16 cellular contexts compared by ENCODE assay signal in genomic region chr3:188282871-188283270, GRCh38.
DNase-seq lines count a peak whose midpoint lies in the region; ATAC-seq and TF ChIP-seq lines count a peak whose summit lies in the region.
"Had no signal": no experiment of that assay in that cellular context is flagged by ENCODE, and none has a peak within 500 bp of the region (broad histone marks: within the 10 kb centered on the region; RNA-seq: fewer than 3 reads in every experiment).

No MANE protein-coding gene starts in this region.

- no peaks in the 10 kb centered on the region for H3K27me3 Mint-ChIP-seq in natural killer cell treated with Interleukin-12 subunit alpha and Interleukin-12 subunit beta and Interleukin-15 and Interleukin-18, amount 100 ng/mL, for 72 hours
- H3K27me3 Mint-ChIP-seq in natural killer cell (ENCODE audit: low read depth in 2 of 2) = no peaks in the 10 kb centered on the region
- H3K27me3 Mint-ChIP-seq: B cell had no signal

- H3K4me3 ChIP-seq in hepatocyte (no peak overlapping the region), sigmoid colon (no peak overlapping the region), MM.1S (ENCODE audit: low read length) (no peak overlapping the region)
- H3K4me3 ChIP-seq: SJSA1, thyroid gland had no signal

- H3K27ac ChIP-seq in hepatocyte (peak overlapping the region; percentile 56), sigmoid colon (peak overlapping the region; percentile 65 to 94 (median 88)), MM.1S (ENCODE audit: low read length) (no peak overlapping the region)
- H3K27ac ChIP-seq: SJSA1, thyroid gland had no signal

- no peaks in the 10 kb centered on the region for H3F3A ChIP-seq in MM.1S (ENCODE audit: insufficient read depth, low read length)

- H3K9me3 Mint-ChIP-seq in natural killer cell treated with Interleukin-12 subunit alpha and Interleukin-12 subunit beta and Interleukin-15 and Interleukin-18, amount 100 ng/mL, for 72 hours = no peaks in the 10 kb centered on the region
- H3K9me3 Mint-ChIP-seq in natural killer cell = no peaks in the 10 kb centered on the region
- H3K9me3 Mint-ChIP-seq: mesothelial cell of epicardium had no signal

- H4K20me1 ChIP-seq in hepatocyte (ENCODE audit: insufficient read depth, poor library complexity, severe bottlenecking) (no peaks in the 10 kb centered on the region), MM.1S (ENCODE audit: insufficient read depth, low read length) (no peaks in the 10 kb centered on the region)

- TF ChIP-seq CTCF in natural killer cell (IDR thresholded peaks at IDR 0.05) = no peak
- no peak for TF ChIP-seq CTCF in hepatocyte (IDR thresholded peaks at IDR 0.05; ENCODE audit: poor library complexity)
- TF ChIP-seq CTCF in sigmoid colon (IDR thresholded peaks at IDR 0.05) = no peak
- TF ChIP-seq CTCF in MM.1S (IDR thresholded peaks at IDR 0.05; ENCODE audit: low read length) = no peak

- H3K9me3 ChIP-seq in hepatocyte (ENCODE audit: low read depth) = no peaks in the 10 kb centered on the region
- no peaks in the 10 kb centered on the region for H3K9me3 ChIP-seq in sigmoid colon
- H3K9me3 ChIP-seq in MM.1S (replicated peaks; ENCODE audit: insufficient read depth, low read length) = no peaks in the 10 kb centered on the region
- H3K9me3 ChIP-seq: SJSA1, thyroid gland had no signal

- H3K9ac ChIP-seq in MM.1S (ENCODE audit: low read length) = no peak overlapping the region

- H3K36me3 ChIP-seq in hepatocyte (replicated peaks; ENCODE audit: insufficient read depth, low read depth) (no peaks in the 10 kb centered on the region), sigmoid colon (peaks cover 0 to 5% (median 2%) of the 10 kb centered on the region in 4 donors), MM.1S (replicated peaks; ENCODE audit: insufficient read depth, low read length) (no peaks in the 10 kb centered on the region)
- H3K36me3 ChIP-seq: thyroid gland had no signal

- H3K4me2 ChIP-seq in hepatocyte (no peak overlapping the region), MM.1S (ENCODE audit: low read depth, low read length) (no peak overlapping the region)

- peaks cover 60% of the 10 kb centered on the region in 2 donors for H3K4me1 Mint-ChIP-seq in natural killer cell treated with Interleukin-12 subunit alpha and Interleukin-12 subunit beta and Interleukin-15 and Interleukin-18, amount 100 ng/mL, for 72 hours (ENCODE audit: low read depth in 2 of 2)
- H3K4me1 Mint-ChIP-seq in natural killer cell = peaks cover 14 to 50% of the 10 kb centered on the region in 2 donors

- no peak overlapping the region for H3K4me3 Mint-ChIP-seq in natural killer cell treated with Interleukin-12 subunit alpha and Interleukin-12 subunit beta and Interleukin-15 and Interleukin-18, amount 100 ng/mL, for 72 hours
- no peak overlapping the region for H3K4me3 Mint-ChIP-seq in natural killer cell
- H3K4me3 Mint-ChIP-seq: B cell, mesothelial cell of epicardium had no signal

- H2AFZ ChIP-seq in hepatocyte = no peak overlapping the region
- no peak overlapping the region for H2AFZ ChIP-seq in MM.1S (ENCODE audit: low read length)

- no peak for DNase-seq in natural killer cell treated with Interleukin-12 subunit alpha and Interleukin-12 subunit beta and Interleukin-15 and Interleukin-18, amount 100 ng/mL, for 72 hours (ENCODE audit: low spot score)
- DNase-seq in natural killer cell (no peak), hepatocyte (ENCODE audit: low spot score) (peak; percentile 23), sigmoid colon (no peak), NCI-H510A (lab: John Stamatoyannopoulos, UW) (no peak), NCI-H1048 (lab: John Stamatoyannopoulos, UW) (no peak), MM.1S (no peak)
- DNase-seq: activated gamma-delta T cell treated with Interleukin-2 at 50 U/mL for 16 hours, foreskin melanocyte, Karpas-422, NCI-H446, thyroid gland had no signal

- TF ChIP-seq EP300 in sigmoid colon (IDR thresholded peaks at IDR 0.05) = no peak

- peak overlapping the region; percentile 25 to 76 for H3K27ac Mint-ChIP-seq in natural killer cell treated with Interleukin-12 subunit alpha and Interleukin-12 subunit beta and Interleukin-15 and Interleukin-18, amount 100 ng/mL, for 72 hours
- H3K27ac Mint-ChIP-seq in natural killer cell = peak overlapping the region in 1 of 2 donors; percentile 6
- H3K27ac Mint-ChIP-seq: B cell, mesothelial cell of epicardium had no signal

- no peaks in the 10 kb centered on the region for H3K9me2 ChIP-seq in hepatocyte (replicated peaks; ENCODE audit: insufficient read depth)
- no peaks in the 10 kb centered on the region for H3K9me2 ChIP-seq in MM.1S (replicated peaks; ENCODE audit: insufficient read depth, low read length)

- H3K79me2 ChIP-seq in hepatocyte (peaks cover 87% of the 10 kb centered on the region), MM.1S (ENCODE audit: low read length) (no peaks in the 10 kb centered on the region)

- intact Hi-C loops in natural killer cell (cut with micrococcal nuclease) (no loop called here), sigmoid colon (cut with DNase I) (no loop called here)

- no peak for TF ChIP-seq POLR2A in sigmoid colon (IDR thresholded peaks at IDR 0.05)

- H3K4me1 ChIP-seq in hepatocyte (ENCODE audit: insufficient read depth) = peaks cover 16% of the 10 kb centered on the region
- peaks cover 0 to 100% (median 93%) of the 10 kb centered on the region in 4 donors for H3K4me1 ChIP-seq in sigmoid colon
- H3K4me1 ChIP-seq in MM.1S (ENCODE audit: low read length) = no peaks in the 10 kb centered on the region

- no peaks in the 10 kb centered on the region for H3K36me3 Mint-ChIP-seq in natural killer cell treated with Interleukin-12 subunit alpha and Interleukin-12 subunit beta and Interleukin-15 and Interleukin-18, amount 100 ng/mL, for 72 hours
- H3K36me3 Mint-ChIP-seq in natural killer cell = no peaks in the 10 kb centered on the region
- H3K36me3 Mint-ChIP-seq: mesothelial cell of epicardium had no signal

- no peak for ATAC-seq in natural killer cell treated with Interleukin-12 subunit alpha and Interleukin-12 subunit beta and Interleukin-15 and Interleukin-18, amount 100 ng/mL, for 72 hours
- ATAC-seq in natural killer cell (no peak), HG02759 (IDR thresholded peaks at IDR 0.05; ENCODE audit: unreplicated experiment) (no peak)

- H3K27me3 ChIP-seq in hepatocyte (no peaks in the 10 kb centered on the region), sigmoid colon (no peaks in the 10 kb centered on the region), MM.1S (replicated peaks; ENCODE audit: insufficient read depth, low read length) (no peaks in the 10 kb centered on the region)
- H3K27me3 ChIP-seq: SJSA1, thyroid gland had no signal
